In genomic region chrX:22818061-22818460, GRCh38 we compare ENCODE assay signal across 20 cellular contexts.
DNase-seq lines count a peak whose midpoint lies in the region; ATAC-seq, FAIRE-seq and TF ChIP-seq lines count a peak whose summit lies in the region.
"Had no signal": no experiment of that assay in that cellular context is flagged by ENCODE, and none has a peak within 500 bp of the region (broad histone marks: within the 10 kb centered on the region; RNA-seq: fewer than 3 reads in every experiment).

No MANE protein-coding gene starts in this region.

- DNase-seq in EL (peak; percentile 5), astrocyte (ENCODE audit: low read depth) (peak; percentile 23), fibroblast of lung (ENCODE audit: low read depth in 2 of 2) (peak; percentile 3 to 35), retinal pigment epithelial cell (ENCODE audit: low read depth) (peak; percentile 42), NCI-H1048 (lab: John Stamatoyannopoulos, UW) (no peak)
- DNase-seq: CD4-positive, alpha-beta T cell; DMS153; GF-D8; NCI-H1105; NCI-H187; NCI-H226; NCI-H524; PC-3; SIG-M5 had no signal

- H3K79me2 ChIP-seq in astrocyte (ENCODE audit: insufficient read depth, low read length) (no peaks in the 10 kb centered on the region), fibroblast of lung (ENCODE audit: control insufficient read depth, insufficient read depth, low read length) (no peaks in the 10 kb centered on the region)

- H3K4me1 Mint-ChIP-seq in astrocyte (ENCODE audit: low read depth, unreplicated experiment): no peaks in the 10 kb centered on the region
- no peaks in the 10 kb centered on the region for H3K4me1 Mint-ChIP-seq in activated T-helper 17 cell treated with anti-CD3 and anti-CD28 coated beads, Interleukin-2, amount 50 U/mL, for 72 hours

- H3K27ac Mint-ChIP-seq in astrocyte (ENCODE audit: unreplicated experiment): no peak overlapping the region
- H3K27ac Mint-ChIP-seq in activated T-helper 17 cell treated with anti-CD3 and anti-CD28 coated beads, Interleukin-2, amount 50 U/mL, for 72 hours: no peak overlapping the region
- H3K27ac Mint-ChIP-seq: CD4-positive, alpha-beta T cell had no signal

- no peak for ATAC-seq in HG02623 (IDR thresholded peaks at IDR 0.05; ENCODE audit: unreplicated experiment)
- no peak for ATAC-seq in activated T-helper 17 cell treated with anti-CD3 and anti-CD28 coated beads, Interleukin-2, amount 50 U/mL, for 72 hours (replicated peaks)
- ATAC-seq: PC-3 had no signal

- H4K20me1 ChIP-seq in astrocyte (ENCODE audit: insufficient read depth, low read length) (no peaks in the 10 kb centered on the region), fibroblast of lung (ENCODE audit: control insufficient read depth, extremely low read depth, insufficient read depth, low read length) (no peaks in the 10 kb centered on the region)

- H3K27ac ChIP-seq in astrocyte (ENCODE audit: low read depth, low read length) (no peak overlapping the region), fibroblast of lung (ENCODE audit: insufficient read depth, low read length) (no peak overlapping the region)
- H3K27ac ChIP-seq: RWPE1 had no signal

- H3K4me3 ChIP-seq in astrocyte (ENCODE audit: insufficient read depth, low read depth, low read length) (no peak overlapping the region), fibroblast of lung (replicated peaks in 1 of 4; ENCODE audit: control extremely low read depth in 1 of 4, insufficient read depth in 1 of 4, low read depth in 3 of 4, low read length in 4 of 4) (no peak overlapping the region), retinal pigment epithelial cell (ENCODE audit: low read length) (no peak overlapping the region)
- H3K4me3 ChIP-seq: HAP-1 had no signal

- H3K27me3 Mint-ChIP-seq in astrocyte (ENCODE audit: low read depth, unreplicated experiment): no peaks in the 10 kb centered on the region
- no peaks in the 10 kb centered on the region for H3K27me3 Mint-ChIP-seq in activated T-helper 17 cell treated with anti-CD3 and anti-CD28 coated beads, Interleukin-2, amount 50 U/mL, for 72 hours
- H3K27me3 Mint-ChIP-seq: CD4-positive, alpha-beta T cell had no signal

- H2AFZ ChIP-seq in astrocyte (ENCODE audit: low read depth, low read length) (no peak overlapping the region), fibroblast of lung (ENCODE audit: low read length) (no peak overlapping the region)

- no peak overlapping the region for H3K4me3 Mint-ChIP-seq in astrocyte (ENCODE audit: unreplicated experiment)
- no peak overlapping the region for H3K4me3 Mint-ChIP-seq in activated T-helper 17 cell treated with anti-CD3 and anti-CD28 coated beads, Interleukin-2, amount 50 U/mL, for 72 hours
- H3K4me3 Mint-ChIP-seq: CD4-positive, alpha-beta T cell had no signal

- FAIRE-seq in astrocyte (lab: Jason Lieb, UNC): no peak
- FAIRE-seq: A204.1, GM19239 had no signal

- H3K36me3 ChIP-seq in astrocyte (ENCODE audit: insufficient read depth, low read length) (no peaks in the 10 kb centered on the region), fibroblast of lung (ENCODE audit: control insufficient read depth, insufficient read depth, low read length) (no peaks in the 10 kb centered on the region)
- H3K36me3 ChIP-seq: HAP-1 had no signal

- H3K4me2 ChIP-seq in astrocyte (ENCODE audit: low read length): no peak overlapping the region
- H3K4me2 ChIP-seq in fibroblast of lung (ENCODE audit: extremely low read depth, insufficient read depth, low read length): no peak overlapping the region

- no peaks in the 10 kb centered on the region for H3K9me3 ChIP-seq in astrocyte (ENCODE audit: insufficient read depth, low read depth, low read length)
- no peaks in the 10 kb centered on the region for H3K9me3 ChIP-seq in fibroblast of lung (ENCODE audit: control insufficient read depth, insufficient read depth, low read depth, low read length)
- H3K9me3 ChIP-seq: HAP-1 had no signal

- no peaks in the 10 kb centered on the region for H3K27me3 ChIP-seq in astrocyte (ENCODE audit: insufficient read depth, low read length)
- H3K27me3 ChIP-seq in fibroblast of lung (ENCODE audit: control insufficient read depth, insufficient read depth, low read length): no peaks in the 10 kb centered on the region

- H3K9me3 Mint-ChIP-seq in astrocyte (ENCODE audit: unreplicated experiment): no peaks in the 10 kb centered on the region
- H3K9me3 Mint-ChIP-seq in activated T-helper 17 cell treated with anti-CD3 and anti-CD28 coated beads, Interleukin-2, amount 50 U/mL, for 72 hours: peaks cover 3% of the 10 kb centered on the region
- H3K9me3 Mint-ChIP-seq: CD4-positive, alpha-beta T cell had no signal

- H3K4me1 ChIP-seq in astrocyte (ENCODE audit: insufficient read depth, low read length): no peaks in the 10 kb centered on the region
- no peaks in the 10 kb centered on the region for H3K4me1 ChIP-seq in fibroblast of lung (ENCODE audit: control insufficient read depth, extremely low read depth, insufficient read depth, low read length)

- TF ChIP-seq CTCF in astrocyte (IDR thresholded peaks at IDR 0.05; ENCODE audit: insufficient read depth, low read depth, low read length): no peak
- TF ChIP-seq CTCF in fibroblast of lung (conservative IDR thresholded peaks at IDR 0.05 in 1 of 2, IDR thresholded peaks at IDR 0.05 in 1 of 2; ENCODE audit: low read depth in 1 of 2, low read length in 2 of 2): no peak
- TF ChIP-seq CTCF in retinal pigment epithelial cell (conservative IDR thresholded peaks at IDR 0.05; ENCODE audit: low read depth, low read length): no peak

- H3K9ac ChIP-seq in astrocyte (ENCODE audit: low read length): no peak overlapping the region
- H3K9ac ChIP-seq in fibroblast of lung (ENCODE audit: insufficient read depth, low read length): no peak overlapping the region

- no peaks in the 10 kb centered on the region for H3K36me3 Mint-ChIP-seq in astrocyte (ENCODE audit: low read depth, unreplicated experiment)
- no peaks in the 10 kb centered on the region for H3K36me3 Mint-ChIP-seq in activated T-helper 17 cell treated with anti-CD3 and anti-CD28 coated beads, Interleukin-2, amount 50 U/mL, for 72 hours (ENCODE audit: low read depth)
